ENCODE assay signal across 13 cellular contexts in the genomic region with DNA sequence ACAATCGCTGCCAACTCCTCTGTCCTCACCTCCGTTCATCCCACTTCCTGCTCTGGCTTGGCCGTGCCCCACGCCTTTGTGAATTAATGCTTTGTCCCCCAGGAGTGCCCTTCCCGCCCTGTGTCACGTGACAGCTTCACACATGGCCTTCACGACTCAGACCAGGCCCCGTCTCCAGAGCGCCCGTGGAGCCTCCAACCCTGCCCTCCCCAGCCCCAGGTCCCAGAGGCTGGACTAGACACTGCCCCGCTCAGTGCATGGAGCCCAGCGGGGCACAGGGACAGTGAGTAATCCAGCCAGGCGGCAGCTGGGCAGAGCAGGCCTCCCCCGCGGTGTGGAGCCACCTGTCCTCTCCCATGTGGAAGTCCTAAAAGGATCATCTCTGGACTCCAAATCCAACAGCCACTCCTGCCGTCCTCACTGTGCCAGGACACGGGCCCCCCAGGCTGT. TPM values are rescaled to one million over a fixed set of nuclear protein-coding genes. Genes with fewer than 3 reads are reported as not detected.
"Had no signal": no experiment of that assay in that cellular context is flagged by ENCODE, and none has a peak within 500 bp of the region (broad histone marks: within the 10 kb centered on the region; RNA-seq: fewer than 3 reads in every experiment).

No MANE protein-coding gene starts in this region.

- H3K4me3 ChIP-seq: coronary artery, heart right ventricle, left lung, ovary, skin epidermis, uterus had no signal

- H3K36me3 ChIP-seq: heart right ventricle, left lung, ovary, uterus had no signal

- H3K27me3 ChIP-seq: ovary, uterus had no signal

- ATAC-seq: left lung had no signal

- DNase-seq: activated naive CD4-positive, alpha-beta T cell treated with anti-CD3 and anti-CD28 coated beads, Interleukin-2, amount 10 ng/mL, durations not matched to agents 7 days and 5 days; effector CD8-positive, alpha-beta T cell; foreskin melanocyte; heart right ventricle; islet precursor cell; mesenchymal stem cell; ovary; stimulated activated CD4-positive, alpha-beta T cell treated with anti-CD3 and anti-CD28 coated beads, Interleukin-4, amount 100 ng/mL, for 4 hours; uterus had no signal

- H3K27ac ChIP-seq: coronary artery, heart right ventricle, left lung, ovary, skin epidermis, uterus had no signal

- H3K9me3 ChIP-seq: left lung, ovary, uterus had no signal

- H3K4me1 ChIP-seq: heart right ventricle, left lung, uterus had no signal

RNA-seq across cellular contexts. Expression of a gene that starts 7.4 kb away (rescaled TPM):
- total RNA-seq: activated T-helper 2 cell treated with anti-CD3 and anti-CD28 coated beads, Interferon-gamma antibody, Interleukin-2, Interleukin-4, amounts not matched to agents 10 μg/mL and 5 μg/mL and 100 μg/mL, durations not matched to agents 14 hours and 24 hours and 36 hours had no signal
